In the genomic region with DNA sequence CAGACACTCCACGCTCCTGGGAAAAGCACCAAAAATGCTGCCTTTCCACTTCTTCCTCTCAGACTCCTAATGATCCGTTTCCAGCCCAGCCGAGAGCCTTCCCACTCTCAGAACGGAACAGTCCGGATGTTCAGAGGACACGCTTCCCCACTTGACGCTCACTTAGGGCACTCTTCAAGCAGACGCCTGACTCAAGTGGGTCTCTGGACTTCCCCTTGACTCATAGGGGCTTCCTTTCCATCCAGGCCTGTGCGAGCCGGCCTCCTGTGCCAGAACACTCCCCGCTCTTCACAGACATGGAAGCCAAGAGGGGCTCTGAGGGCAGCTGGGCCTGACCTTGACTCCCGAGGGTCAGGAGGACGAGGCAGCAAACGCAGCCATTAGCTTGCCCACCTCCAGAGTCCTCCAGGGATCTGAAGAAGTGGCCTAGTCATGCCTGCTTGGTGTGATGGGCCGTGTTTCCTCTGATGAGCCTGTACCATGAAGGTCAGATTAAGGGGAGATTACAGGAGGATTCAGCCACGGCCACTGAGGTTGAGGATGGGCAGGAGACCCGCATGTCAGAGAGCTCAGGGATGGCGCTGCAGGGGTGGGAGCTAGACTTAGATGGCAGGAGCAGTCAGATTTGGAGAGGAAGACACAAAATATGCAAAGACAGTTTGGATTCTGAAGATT, we compare ENCODE assay signal across 20 cellular contexts.
DNase-seq lines count a peak whose midpoint lies in the region; ATAC-seq and TF ChIP-seq lines count a peak whose summit lies in the region.
"Had no signal": no experiment of that assay in that cellular context is flagged by ENCODE, and none has a peak within 500 bp of the region (broad histone marks: within the 10 kb centered on the region; RNA-seq: fewer than 3 reads in every experiment).

No MANE protein-coding gene starts in this region.

- 95% methylated on average over 18 of the region's 18 CpGs for WGBS in aorta, 2 donors

- TF ChIP-seq CTCF in left ventricle myocardium inferior (IDR thresholded peaks at IDR 0.05; ENCODE audit: borderline replicate concordance) = no peak
- no peak for TF ChIP-seq CTCF in left lung (IDR thresholded peaks at IDR 0.05)

- H3K27me3 ChIP-seq in left ventricle myocardium inferior (ENCODE audit: low read depth) = peaks cover 86% of the 10 kb centered on the region
- H3K27me3 ChIP-seq in left lung = no peaks in the 10 kb centered on the region
- H3K27me3 ChIP-seq in aorta (ENCODE audit: control insufficient read depth in 1 of 2, insufficient read depth in 2 of 2, low read length in 1 of 2) = no peaks in the 10 kb centered on the region
- H3K27me3 ChIP-seq: Peyer's patch had no signal

- no peaks in the 10 kb centered on the region for H3K9me3 ChIP-seq in left ventricle myocardium inferior (replicated peaks)
- H3K9me3 ChIP-seq in left lung = no peaks in the 10 kb centered on the region
- H3K9me3 ChIP-seq in aorta (ENCODE audit: control insufficient read depth, low read length) = no peaks in the 10 kb centered on the region
- H3K9me3 ChIP-seq: A549, Peyer's patch, thoracic aorta had no signal

- H3K27ac ChIP-seq in left ventricle myocardium inferior (replicated peaks) (no peak overlapping the region), left lung (no peak overlapping the region), aorta (ENCODE audit: low read depth in 1 of 2, low read length in 2 of 2) (no peak overlapping the region)
- H3K27ac ChIP-seq: A549, HL-60, Peyer's patch, SK-N-MC, thoracic aorta had no signal

- peak; percentile 23 to 74 for ATAC-seq in left cardiac atrium
- ATAC-seq in left lung = peak; percentile 85
- ATAC-seq in aorta (ENCODE audit: low FRiP score) = peak; percentile 12
- ATAC-seq: A549; stimulated activated effector memory CD8-positive, alpha-beta T cell treated with anti-CD3 and anti-CD28 coated beads, Interleukin-12 subunit alpha, Interleukin-12 subunit beta, amount 100 ng/mL, for 72 hours had no signal

- H3K4me3 ChIP-seq in left ventricle myocardium inferior = no peak overlapping the region
- H3K4me3 ChIP-seq in left lung = no peak overlapping the region
- no peak overlapping the region for H3K4me3 ChIP-seq in aorta (ENCODE audit: low read length in 2 of 2)
- H3K4me3 ChIP-seq: A549, GM23338, Peyer's patch, SK-N-MC, thoracic aorta had no signal

- DNase-seq in left cardiac atrium (peak; percentile 34), left ventricle myocardium inferior (no peak), NCI-H510A treated with DMSO at 0.1 percent for 48 hours (lab: John Stamatoyannopoulos, UW) (peak; percentile 68), left lung (peak; percentile 67 to 77), aorta (no peak), T-helper 1 cell (no peak), NAMALWA (ENCODE audit: low spot score) (no peak), iPS-NIHi11 (ENCODE audit: low spot score) (no peak)
- DNase-seq: activated CD4-positive, alpha-beta T cell treated with anti-CD3 and anti-CD28 coated beads, Interleukin-2, amount 50 U/mL, for 4 hours; activated effector memory CD4-positive, alpha-beta T cell treated with Interleukin-2 at 50 U/mL for 16 hours; NCI-H1092 treated with DMSO at 0.1 percent for 48 hours; Peyer's patch; stimulated activated CD4-positive, alpha-beta T cell treated with anti-CD3 and anti-CD28 coated beads, Interleukin-2, amount 100 ng/mL, for 24 hours; T-helper 2 cell had no signal

- H3K36me3 ChIP-seq in left ventricle myocardium inferior (no peaks in the 10 kb centered on the region), left lung (no peaks in the 10 kb centered on the region), aorta (ENCODE audit: control insufficient read depth in 1 of 2, insufficient read depth in 2 of 2, low read length in 1 of 2) (no peaks in the 10 kb centered on the region)
- H3K36me3 ChIP-seq: Peyer's patch, thoracic aorta had no signal

- intact Hi-C loops in left cardiac atrium (cut with DNase I) (no loop called here), left ventricle myocardium inferior (cut with micrococcal nuclease) (no loop called here), left lung (cut with DNase I) (no loop called here), aorta (cut with DNase I) (no loop called here)

- H3K4me1 ChIP-seq in left ventricle myocardium inferior (peaks cover 16% of the 10 kb centered on the region), left lung (peaks cover 4 to 13% of the 10 kb centered on the region in 2 donors), aorta (ENCODE audit: control insufficient read depth in 1 of 2, insufficient read depth in 2 of 2, low read length in 2 of 2) (no peaks in the 10 kb centered on the region)
- H3K4me1 ChIP-seq: A549, Peyer's patch had no signal

Comparison
In these comparisons a context has a peak if more than half of its experiments do, and no peak if none do; other contexts are left out.
1. DNase-seq: peak in left cardiac atrium (single experiment), NCI-H510A treated with DMSO at 0.1 percent for 48 hours (single experiment) and left lung (2 of 2); none in left ventricle myocardium inferior (single experiment), aorta (0 of 2), T-helper 1 cell (0 of 5), NAMALWA (single experiment) and iPS-NIHi11 (single experiment).
2. ATAC-seq: peak in every context shown above with its lines; median percentile 85 in left lung; 48 in left cardiac atrium; 12 in aorta.